In genomic region chr20:35285806-35286076, GRCh38 we compare ENCODE assay signal across 15 cellular contexts. TPM values are rescaled to one million over a fixed set of nuclear protein-coding genes. Genes with fewer than 3 reads are reported as not detected.
DNase-seq lines count a peak whose midpoint lies in the region; ATAC-seq and TF ChIP-seq lines count a peak whose summit lies in the region.
"Had no signal": no experiment of that assay in that cellular context is flagged by ENCODE, and none has a peak within 500 bp of the region (broad histone marks: within the 10 kb centered on the region; RNA-seq: fewer than 3 reads in every experiment).

No MANE protein-coding gene starts in this region.

- peak overlapping the region; percentile 7 for H3K27ac ChIP-seq in naive thymus-derived CD4-positive, alpha-beta T cell (ENCODE audit: low read depth, low read length)
- no peak overlapping the region for H3K27ac ChIP-seq in coronary artery

- CTCF ChIA-PET in naive thymus-derived CD4-positive, alpha-beta T cell (lab: Charles Lee) = no interaction called here

- POLR2A ChIA-PET in naive thymus-derived CD4-positive, alpha-beta T cell (lab: Charles Lee) = no interaction called here

- peaks cover 7 to 8% of the 10 kb centered on the region in 2 donors for H3K4me1 ChIP-seq in naive thymus-derived CD4-positive, alpha-beta T cell (ENCODE audit: control insufficient read depth in 2 of 2, insufficient read depth in 2 of 2, low read length in 2 of 2)

- intact Hi-C loops in naive thymus-derived CD4-positive, alpha-beta T cell (cut with micrococcal nuclease) = loop anchor here (2.0 kb wide), 4 partner anchors 19 to 669 kb away; partner anchors contain the start of genes SCAND1 (in 1 of the 2) and TRPC4AP (in 1 of the 2)

- TF ChIP-seq CTCF in brain (conservative IDR thresholded peaks at IDR 0.05) = no peak
- TF ChIP-seq CTCF in coronary artery (IDR thresholded peaks at IDR 0.05) = no peak

- peaks cover 20% of the 10 kb centered on the region for H3K27me3 Mint-ChIP-seq in brain
- no peaks in the 10 kb centered on the region for H3K27me3 Mint-ChIP-seq in naive thymus-derived CD4-positive, alpha-beta T cell

- H3K4me1 Mint-ChIP-seq in brain = peaks cover 39% of the 10 kb centered on the region
- H3K4me1 Mint-ChIP-seq in naive thymus-derived CD4-positive, alpha-beta T cell = peaks cover 14 to 37% (median 25%) of the 10 kb centered on the region in 7 donors

- H3K9me3 ChIP-seq in MG63 = no peaks in the 10 kb centered on the region
- no peaks in the 10 kb centered on the region for H3K9me3 ChIP-seq in naive thymus-derived CD4-positive, alpha-beta T cell (ENCODE audit: control insufficient read depth in 2 of 3, low read length in 3 of 3)
- H3K9me3 ChIP-seq: vagina had no signal

- no peaks in the 10 kb centered on the region for H3K27me3 ChIP-seq in MG63
- no peaks in the 10 kb centered on the region for H3K27me3 ChIP-seq in naive thymus-derived CD4-positive, alpha-beta T cell (ENCODE audit: control insufficient read depth in 2 of 2, insufficient read depth in 2 of 2, low read length in 2 of 2)
- H3K27me3 ChIP-seq: vagina had no signal

- no peak for ATAC-seq in naive thymus-derived CD4-positive, alpha-beta T cell
- no peak for ATAC-seq in HG03108 (IDR thresholded peaks at IDR 0.05; ENCODE audit: unreplicated experiment)

- peak overlapping the region; percentile 76 to 98 (median 83) for H3K27ac Mint-ChIP-seq in brain
- peak overlapping the region; percentile 43 to 94 (median 75) for H3K27ac Mint-ChIP-seq in naive thymus-derived CD4-positive, alpha-beta T cell

- DNase-seq in Caki2 (ENCODE audit: low read depth) = peak; percentile 60
- DNase-seq in MG63 = no peak
- DNase-seq in naive thymus-derived CD4-positive, alpha-beta T cell = no peak
- no peak for DNase-seq in coronary artery (ENCODE audit: low spot score)
- DNase-seq in hepatic stellate cell (ENCODE audit: low spot score) = no peak
- DNase-seq in NCI-H1417 (lab: John Stamatoyannopoulos, UW) = no peak
- DNase-seq: activated CD8-positive, alpha-beta memory T cell treated with anti-CD3 and anti-CD28 coated beads, Interleukin-2, amount 50 U/mL, for 48 hours; DMS79 treated with DMSO at 0.1 percent for 48 hours; NCI-H1694 had no signal

- H3K4me3 ChIP-seq in MG63 (peak overlapping the region; percentile 81; the same call in 1 of the 2 replicates), coronary artery (no peak overlapping the region)
- H3K4me3 ChIP-seq in naive thymus-derived CD4-positive, alpha-beta T cell (ENCODE audit: low read length) = no peak overlapping the region

- in situ Hi-C loops in Caki2 (cut with HindIII; ENCODE audit: low pct_unique_long_range_greater_than_20kb, low sequenced_read_pairs) = no loop called here

- H3K36me3 Mint-ChIP-seq in brain = peaks cover 15% of the 10 kb centered on the region
- peaks cover 0 to 6% (median 0%) of the 10 kb centered on the region in 5 donors for H3K36me3 Mint-ChIP-seq in naive thymus-derived CD4-positive, alpha-beta T cell

- H3K4me3 Mint-ChIP-seq in brain = peak overlapping the region; percentile 87 to 93 (median 92)
- peak overlapping the region; percentile 71 to 96 (median 90) for H3K4me3 Mint-ChIP-seq in naive thymus-derived CD4-positive, alpha-beta T cell

- peaks cover 38% of the 10 kb centered on the region for H3K36me3 ChIP-seq in MG63
- H3K36me3 ChIP-seq in naive thymus-derived CD4-positive, alpha-beta T cell (ENCODE audit: control insufficient read depth in 2 of 3, insufficient read depth in 3 of 3, low read length in 3 of 3) = peaks cover 0 to under 1% (median 0%) of the 10 kb centered on the region in 3 experiments

- H3K9me3 Mint-ChIP-seq in brain = no peaks in the 10 kb centered on the region
- H3K9me3 Mint-ChIP-seq in naive thymus-derived CD4-positive, alpha-beta T cell = no peaks in the 10 kb centered on the region
- H3K9me3 Mint-ChIP-seq: dendritic cell treated with granulocyte-macrophage colony-stimulating factor and Interleukin-4, amounts not matched to agents 40 ng/mL and 50 ng/mL, for 4 days had no signal

RNA-seq across cellular contexts. Expression of gene EIF6, which starts 1.2 kb away (rescaled TPM):
- total RNA-seq in Caki2 (2014; rRNA removed; shearing (Covaris generic); ENCODE audit: low replicate concordance) = 321 and 355 TPM in 2 replicates
- total RNA-seq in MG63 (2014; rRNA removed; shearing (Covaris generic); ENCODE audit: low replicate concordance) = 211 and 491 TPM in 2 replicates
- polyA plus RNA-seq in brain (ENCODE audit: insufficient read depth, low read depth, low replicate concordance) = 226 TPM
- 100 to 1,000 TPM in 1 of 5 experiments, 10 to 100 TPM in 4; 35.4 to 117 (median 39.9) TPM for total RNA-seq in naive thymus-derived CD4-positive, alpha-beta T cell
- polyA plus RNA-seq in naive thymus-derived CD4-positive, alpha-beta T cell = 100 to 1,000 TPM; 141 to 150 TPM

RNA-seq across cellular contexts. Expression of gene FAM83C, which starts 6.5 kb away (rescaled TPM):
- 0.20 TPM in 1 of 2 replicates, not detected in the other for total RNA-seq in Caki2 (2014; rRNA removed; shearing (Covaris generic); ENCODE audit: low replicate concordance)
- total RNA-seq in MG63 (2014; rRNA removed; shearing (Covaris generic); ENCODE audit: low replicate concordance) = not detected in 2 replicates
- polyA plus RNA-seq in brain (ENCODE audit: insufficient read depth, low read depth, low replicate concordance) = not detected
- total RNA-seq in naive thymus-derived CD4-positive, alpha-beta T cell = not detected
- not detected for polyA plus RNA-seq in naive thymus-derived CD4-positive, alpha-beta T cell
- total RNA-seq: posterior vena cava, SK-MEL-5 had no signal

RNA-seq across cellular contexts. Expression of gene MMP24OS, which starts 7.8 kb away (rescaled TPM):
- total RNA-seq in Caki2 (2014; rRNA removed; shearing (Covaris generic); ENCODE audit: low replicate concordance) = 9.0 and 16.5 TPM in 2 replicates
- 4.4 and 4.7 TPM in 2 replicates for total RNA-seq in MG63 (2014; rRNA removed; shearing (Covaris generic); ENCODE audit: low replicate concordance)
- 101 TPM for polyA plus RNA-seq in brain (ENCODE audit: insufficient read depth, low read depth, low replicate concordance)
- 10 to 100 TPM; 43.8 to 88.6 (median 69.4) TPM for total RNA-seq in naive thymus-derived CD4-positive, alpha-beta T cell
- 10 to 100 TPM; 12.3 to 14.0 TPM for polyA plus RNA-seq in naive thymus-derived CD4-positive, alpha-beta T cell

RNA-seq across cellular contexts. Expression of gene MMP24, which starts 59.3 kb away (rescaled TPM):
- 14.3 and 17.1 TPM in 2 replicates for total RNA-seq in Caki2 (2014; rRNA removed; shearing (Covaris generic); ENCODE audit: low replicate concordance)
- total RNA-seq in MG63 (2014; rRNA removed; shearing (Covaris generic); ENCODE audit: low replicate concordance) = 43.2 and 52.3 TPM in 2 replicates
- polyA plus RNA-seq in brain (ENCODE audit: insufficient read depth, low read depth, low replicate concordance) = 28.6 TPM
- under 1 TPM in 1 of 5 experiments, not detected in 4; 0.07 TPM for total RNA-seq in naive thymus-derived CD4-positive, alpha-beta T cell
- polyA plus RNA-seq in naive thymus-derived CD4-positive, alpha-beta T cell = under 1 TPM in 1 of 2 donors, not detected in 1; 0.08 TPM
